In genomic region chr2:44785433-44785832, GRCh38 we compare ENCODE assay signal across 35 cellular contexts.
DNase-seq lines count a peak whose midpoint lies in the region; ATAC-seq, FAIRE-seq and TF ChIP-seq lines count a peak whose summit lies in the region.
"Had no signal": no experiment of that assay in that cellular context is flagged by ENCODE, and none has a peak within 500 bp of the region (broad histone marks: within the 10 kb centered on the region; RNA-seq: fewer than 3 reads in every experiment).

No MANE protein-coding gene starts in this region.

- no peak overlapping the region for H3K4me2 ChIP-seq in HepG2 (ENCODE audit: low read depth, low read length)
- no peak overlapping the region for H3K4me2 ChIP-seq in A549
- H3K4me2 ChIP-seq: BLaER1; BLaER1 treated with 17β-estradiol and CSF1 and Interleukin-3, amounts not matched to agents 10 nM and 100 nM had no signal

- H3K9me3 ChIP-seq in HepG2 (ENCODE audit: low read length) (no peaks in the 10 kb centered on the region), right lobe of liver (no peaks in the 10 kb centered on the region), A549 (no peaks in the 10 kb centered on the region; the same call in 2 of the 3 replicates), Caco-2 (0 out of 2 replicates have a peak, but pooled peaks cover 3% of the 10 kb centered on the region), kidney (ENCODE audit: control insufficient read depth in 1 of 2, low read length in 2 of 2) (peaks cover 0 to 9% of the 10 kb centered on the region in 2 donors)
- H3K9me3 ChIP-seq: BE2C had no signal

- BruUV-seq in HepG2 (replicated peaks; lab: Mats Ljungman, UMichigan) (no TSS peak), Caco-2 (replicated peaks; lab: Mats Ljungman, UMichigan) (no TSS peak)

- H3K4me3 Mint-ChIP-seq in Caco-2 (ENCODE audit: unreplicated experiment) (no peak overlapping the region), chondrocyte (ENCODE audit: unreplicated experiment) (no peak overlapping the region)
- no peak overlapping the region for H3K4me3 Mint-ChIP-seq in activated CD8-positive, alpha-beta T cell treated with anti-CD3 and anti-CD28 coated beads for 36 hours
- H3K4me3 Mint-ChIP-seq: B cell; CD14-positive monocyte; CD4-positive, alpha-beta memory T cell; CD4-positive, alpha-beta T cell; CD4-positive, CD25-positive, alpha-beta regulatory T cell; CD8-positive, alpha-beta memory T cell; CD8-positive, alpha-beta T cell had no signal

- TF ChIP-seq RAD21 in HepG2 (CRISPR knock-in tag; IDR thresholded peaks at IDR 0.05) (no peak), A549 (conservative IDR thresholded peaks at IDR 0.05 in 1 of 2, IDR thresholded peaks at IDR 0.05 in 1 of 2) (no peak)

- no peaks in the 10 kb centered on the region for H4K20me1 ChIP-seq in HepG2 (ENCODE audit: insufficient read depth, low read length)
- H4K20me1 ChIP-seq: BLaER1; BLaER1 treated with 17β-estradiol and CSF1 and Interleukin-3, amounts not matched to agents 10 nM and 100 nM had no signal

- no peak for TF ChIP-seq EP300 in HepG2 (IDR thresholded peaks at IDR 0.05; ENCODE audit: low read depth in 2 of 2, low read length in 2 of 2)
- TF ChIP-seq EP300 in HepG2 (CRISPR knock-in tag; IDR thresholded peaks at IDR 0.05; ENCODE audit: borderline replicate concordance): no peak
- TF ChIP-seq EP300 in A549 (IDR thresholded peaks at IDR 0.05): no peak

- peaks cover 9% of the 10 kb centered on the region for H3K9me3 Mint-ChIP-seq in Caco-2 (ENCODE audit: unreplicated experiment)
- no peaks in the 10 kb centered on the region for H3K9me3 Mint-ChIP-seq in activated CD8-positive, alpha-beta T cell treated with anti-CD3 and anti-CD28 coated beads for 36 hours
- H3K9me3 Mint-ChIP-seq in chondrocyte (ENCODE audit: low read depth): peaks cover 10% of the 10 kb centered on the region
- H3K9me3 Mint-ChIP-seq: CD4-positive, alpha-beta T cell; CD8-positive, alpha-beta memory T cell had no signal

- H3K4me1 Mint-ChIP-seq in Caco-2 (ENCODE audit: low read depth, unreplicated experiment) (peaks cover 18% of the 10 kb centered on the region), chondrocyte (ENCODE audit: low read depth) (no peaks in the 10 kb centered on the region)
- H3K4me1 Mint-ChIP-seq in activated CD8-positive, alpha-beta T cell treated with anti-CD3 and anti-CD28 coated beads for 36 hours (ENCODE audit: low read depth): no peaks in the 10 kb centered on the region
- H3K4me1 Mint-ChIP-seq: CD14-positive monocyte; CD4-positive, alpha-beta memory T cell; CD4-positive, CD25-positive, alpha-beta regulatory T cell; CD8-positive, alpha-beta memory T cell had no signal

- CTCF ChIA-PET in HepG2 (lab: Yijun Ruan, JAX; ENCODE audit: low intra/inter-chr PET ratio, low total read pairs): no interaction called here
- CTCF ChIA-PET in A549 (lab: Yijun Ruan, JAX): interaction anchor here (1.0 to 1.4 kb wide), 2 partner anchors 15 to 131 kb away, joined by 3 read pairs; no protein-coding TSS in a partner anchor
- CTCF ChIA-PET in Caco-2 (lab: Charles Lee): no interaction called here
- CTCF ChIA-PET in activated CD8-positive, alpha-beta T cell treated with anti-CD3 and anti-CD28 coated beads for 36 hours (lab: Charles Lee): no interaction called here

- in situ Hi-C loops in HepG2 (cut with HindIII; ENCODE audit: extremely low pct_ligation_motif_present, low pct_unique_long_range_greater_than_20kb): no loop called here

- ATAC-seq in HepG2 (no peak), right lobe of liver (no peak), A549 (no peak)
- ATAC-seq in activated CD8-positive, alpha-beta T cell treated with anti-CD3 and anti-CD28 coated beads for 36 hours: no peak
- ATAC-seq: CD8-positive, alpha-beta T cell had no signal

- H3K27ac ChIP-seq in HepG2 (ENCODE audit: extremely low read length, insufficient read depth, low read length) (no peak overlapping the region), right lobe of liver (no peak overlapping the region), A549 (no peak overlapping the region), kidney (ENCODE audit: low read depth in 2 of 2, low read length in 2 of 2) (peak overlapping the region; percentile 4 to 68)
- H3K27ac ChIP-seq: 22Rv1; BLaER1; BLaER1 treated with 17β-estradiol and CSF1 and Interleukin-3, amounts not matched to agents 10 nM and 100 nM; C4-2B had no signal

- H3K36me3 Mint-ChIP-seq in Caco-2 (ENCODE audit: insufficient read depth, unreplicated experiment): no peaks in the 10 kb centered on the region
- H3K36me3 Mint-ChIP-seq in activated CD8-positive, alpha-beta T cell treated with anti-CD3 and anti-CD28 coated beads for 36 hours (ENCODE audit: low read depth): no peaks in the 10 kb centered on the region
- no peaks in the 10 kb centered on the region for H3K36me3 Mint-ChIP-seq in chondrocyte (ENCODE audit: low read depth)
- H3K36me3 Mint-ChIP-seq: CD14-positive monocyte; CD4-positive, alpha-beta memory T cell had no signal

- intact Hi-C loops in HepG2 (cut with micrococcal nuclease; ENCODE audit: unreplicated experiment): no loop called here
- intact Hi-C loops in right lobe of liver (cut with DNase I): no loop called here
- intact Hi-C loops in Caco-2 (cut with micrococcal nuclease; ENCODE audit: unreplicated experiment): no loop called here
- intact Hi-C loops in kidney (cut with DNase I): no loop called here
- intact Hi-C loops in activated CD8-positive, alpha-beta T cell treated with anti-CD3 and anti-CD28 coated beads for 36 hours (cut with micrococcal nuclease): no loop called here

- DNase-seq in HepG2 (ENCODE audit: low spot score) (no peak), right lobe of liver (no peak), A549 (ENCODE audit: low read depth in 1 of 2, low spot score in 1 of 2) (no peak), Caco-2 (no peak), kidney (no peak), NCI-H1092 treated with DMSO at 0.1 percent for 48 hours (lab: John Stamatoyannopoulos, UW) (no peak), chondrocyte (ENCODE audit: low spot score) (no peak)
- DNase-seq in activated CD8-positive, alpha-beta T cell treated with anti-CD3 and anti-CD28 coated beads for 36 hours: no peak
- DNase-seq: 8988T; ACHN; AML-193; BE2C; C1 segment of cervical spinal cord; Calu3; CD4-positive, alpha-beta memory T cell; CD4-positive, alpha-beta T cell; CD4-positive, CD25-positive, alpha-beta regulatory T cell; CD8-positive, alpha-beta memory T cell; CD8-positive, alpha-beta T cell; COR-L47; DMS 273 treated with DMSO at 0.1 percent for 48 hours; DMS153; DMS53; DMS79; DMS79 treated with DMSO at 0.1 percent for 48 hours; DND-41; EL had no signal

- 6% methylated on average over 2 of the region's 2 CpGs for WGBS in HepG2 (ENCODE audit: low lambda C conversion rate)
- WGBS in right lobe of liver (ENCODE audit: insufficient coverage, low coverage, low lambda C conversion rate, missing lambda C conversion rate): 73% methylated on average over 2 of the region's 2 CpGs
- 16% methylated on average over 2 of the region's 2 CpGs for WGBS in A549 (ENCODE audit: missing lambda C conversion rate)

- H3K27me3 Mint-ChIP-seq in Caco-2 (ENCODE audit: insufficient read depth, unreplicated experiment) (no peaks in the 10 kb centered on the region), chondrocyte (ENCODE audit: low read depth) (peaks cover 14% of the 10 kb centered on the region)
- peaks cover 6% of the 10 kb centered on the region for H3K27me3 Mint-ChIP-seq in activated CD8-positive, alpha-beta T cell treated with anti-CD3 and anti-CD28 coated beads for 36 hours
- H3K27me3 Mint-ChIP-seq: CD4-positive, alpha-beta T cell had no signal

- peak overlapping the region; percentile 66 for H3K27ac Mint-ChIP-seq in Caco-2 (ENCODE audit: unreplicated experiment)
- H3K27ac Mint-ChIP-seq in activated CD8-positive, alpha-beta T cell treated with anti-CD3 and anti-CD28 coated beads for 36 hours: no peak overlapping the region
- H3K27ac Mint-ChIP-seq in chondrocyte (ENCODE audit: unreplicated experiment): no peak overlapping the region
- H3K27ac Mint-ChIP-seq: B cell; CD14-positive monocyte; CD4-positive, alpha-beta T cell; CD4-positive, CD25-positive, alpha-beta regulatory T cell; CD8-positive, alpha-beta T cell had no signal

- H3K79me2 ChIP-seq in HepG2 (ENCODE audit: insufficient read depth, low read length): no peaks in the 10 kb centered on the region

- peaks cover 12% of the 10 kb centered on the region; the same call in 1 of the 2 replicates for H3K4me1 ChIP-seq in HepG2 (ENCODE audit: insufficient read depth, low read length)
- peaks cover 0 to 7% (median 0%) of the 10 kb centered on the region in 4 donors for H3K4me1 ChIP-seq in right lobe of liver
- H3K4me1 ChIP-seq in A549: no peaks in the 10 kb centered on the region
- H3K4me1 ChIP-seq in Caco-2: peaks cover 23% of the 10 kb centered on the region
- peaks cover 4% of the 10 kb centered on the region in 2 donors for H3K4me1 ChIP-seq in kidney (ENCODE audit: control insufficient read depth in 1 of 2, insufficient read depth in 1 of 2, low read depth in 1 of 2, low read length in 2 of 2)
- H3K4me1 ChIP-seq: BE2C had no signal

- TF ChIP-seq CTCF in HepG2 (CRISPR knock-in tag; IDR thresholded peaks at IDR 0.05): no peak
- no peak for TF ChIP-seq CTCF in right lobe of liver (IDR thresholded peaks at IDR 0.05)
- no peak for TF ChIP-seq CTCF in A549 (IDR thresholded peaks at IDR 0.05)
- no peak for TF ChIP-seq CTCF in Caco-2 (IDR thresholded peaks at IDR 0.05; ENCODE audit: insufficient read depth in 1 of 2, low read depth in 1 of 2, low read length in 1 of 2, severe bottlenecking in 1 of 2, unreplicated experiment in 1 of 2)
- no peak for TF ChIP-seq CTCF in kidney (IDR thresholded peaks at IDR 0.05; ENCODE audit: borderline replicate concordance, extremely low read depth, insufficient read depth)
- TF ChIP-seq CTCF in activated CD8-positive, alpha-beta T cell treated with anti-CD3 and anti-CD28 coated beads for 36 hours (IDR thresholded peaks at IDR 0.05): no peak
- TF ChIP-seq CTCF in chondrocyte (IDR thresholded peaks at IDR 0.05): no peak

- no peak for FAIRE-seq in HepG2 (lab: Jason Lieb, UNC)
- FAIRE-seq in A549 (lab: Jason Lieb, UNC): no peak
- FAIRE-seq in kidney (lab: Jason Lieb, UNC): no peak
- FAIRE-seq: A204.1, D721Med had no signal

- H3K36me3 ChIP-seq in HepG2 (replicated peaks in 1 of 2; ENCODE audit: control insufficient read depth in 1 of 2, insufficient read depth in 2 of 2, low read length in 2 of 2) (no peaks in the 10 kb centered on the region), right lobe of liver (no peaks in the 10 kb centered on the region), Caco-2 (ENCODE audit: control insufficient read depth, insufficient read depth, low read length) (no peaks in the 10 kb centered on the region), kidney (ENCODE audit: control insufficient read depth in 1 of 2, insufficient read depth in 2 of 2, low read length in 2 of 2) (no peaks in the 10 kb centered on the region)
- H3K36me3 ChIP-seq: BE2C; BLaER1; BLaER1 treated with 17β-estradiol and CSF1 and Interleukin-3, amounts not matched to agents 10 nM and 100 nM had no signal

- H3K4me3 ChIP-seq in HepG2 (replicated peaks in 1 of 3; ENCODE audit: insufficient read depth in 1 of 3, low read depth in 2 of 3, low read length in 3 of 3) (no peak overlapping the region), right lobe of liver (no peak overlapping the region), A549 (no peak overlapping the region), Caco-2 (ENCODE audit: low read depth, low read length) (no peak overlapping the region), kidney (ENCODE audit: low read length in 2 of 2) (peak overlapping the region in 1 of 2 donors; percentile 7)
- H3K4me3 ChIP-seq: BLaER1; BLaER1 treated with 17β-estradiol and CSF1 and Interleukin-3, amounts not matched to agents 10 nM and 100 nM had no signal

- no peak overlapping the region for H2AFZ ChIP-seq in HepG2 (ENCODE audit: low read length)

- TF ChIP-seq POLR2A in HepG2 (IDR thresholded peaks at IDR 0.05; ENCODE audit: insufficient read depth in 1 of 2, low read depth in 2 of 2, low read length in 2 of 2) (no peak), right lobe of liver (IDR thresholded peaks at IDR 0.05) (no peak), A549 (IDR thresholded peaks at IDR 0.05; ENCODE audit: low read length) (no peak)

- H3K27me3 ChIP-seq in HepG2 (ENCODE audit: control insufficient read depth in 1 of 2, insufficient read depth in 2 of 2, low read length in 2 of 2) (0 out of 5 replicates have a peak, but pooled peaks cover 0 to 4% of the 10 kb centered on the region in 2 experiments), right lobe of liver (no peaks in the 10 kb centered on the region), Caco-2 (replicated peaks; ENCODE audit: control insufficient read depth, insufficient read depth, low read length) (no peaks in the 10 kb centered on the region)
- H3K27me3 ChIP-seq: BE2C; BLaER1; BLaER1 treated with 17β-estradiol and CSF1 and Interleukin-3, amounts not matched to agents 10 nM and 100 nM had no signal

- no peak overlapping the region for H3K9ac ChIP-seq in HepG2 (ENCODE audit: insufficient read depth, low read depth, low read length)
- no peak overlapping the region for H3K9ac ChIP-seq in kidney (ENCODE audit: low read length in 2 of 2)
- H3K9ac ChIP-seq: BLaER1; BLaER1 treated with 17β-estradiol and CSF1 and Interleukin-3, amounts not matched to agents 10 nM and 100 nM had no signal

- POLR2A ChIA-PET in HepG2 (lab: Yijun Ruan, JAX) (no interaction called here), A549 (lab: Yijun Ruan, JAX) (no interaction called here), Caco-2 (lab: Charles Lee) (no interaction called here)
- POLR2A ChIA-PET in activated CD8-positive, alpha-beta T cell treated with anti-CD3 and anti-CD28 coated beads for 36 hours (lab: Charles Lee): no interaction called here

Comparison
In these comparisons a context has a peak if more than half of its experiments do, and no peak if none do; other contexts are left out.
1. H3K27ac ChIP-seq: peak in kidney (2 of 2); none in HepG2 (single experiment), right lobe of liver (0 of 3) and A549 (0 of 2).
2. Of the 38 proteins assayed by ChIP-seq in both HepG2 and A549: peak only in HepG2: none; only in A549: none; in both: MAFK; in neither: 37.